ENCODE assay signal across 1 cellular context in genomic region chr1:233233508-233234040, GRCh38.
TF ChIP-seq lines count a peak whose summit lies in the region.

No MANE protein-coding gene starts in this region.

TF ChIP-seq in GM23338, 12 proteins besides CTCF, POLR2A, EP300 and RAD21 (continued from another document):
- TF ChIP-seq ZNF462 (CRISPR knock-in tag; IDR thresholded peaks at IDR 0.05) (no peak), EZH2 (IDR thresholded peaks at IDR 0.05; ENCODE audit: low read depth, unreplicated experiment) (no peak), NANOG (IDR thresholded peaks at IDR 0.05; ENCODE audit: borderline replicate concordance) (no peak), JUNB (IDR thresholded peaks at IDR 0.05; ENCODE audit: unreplicated experiment) (no peak)
